26 cellular contexts compared by ENCODE assay signal in the genomic region with DNA sequence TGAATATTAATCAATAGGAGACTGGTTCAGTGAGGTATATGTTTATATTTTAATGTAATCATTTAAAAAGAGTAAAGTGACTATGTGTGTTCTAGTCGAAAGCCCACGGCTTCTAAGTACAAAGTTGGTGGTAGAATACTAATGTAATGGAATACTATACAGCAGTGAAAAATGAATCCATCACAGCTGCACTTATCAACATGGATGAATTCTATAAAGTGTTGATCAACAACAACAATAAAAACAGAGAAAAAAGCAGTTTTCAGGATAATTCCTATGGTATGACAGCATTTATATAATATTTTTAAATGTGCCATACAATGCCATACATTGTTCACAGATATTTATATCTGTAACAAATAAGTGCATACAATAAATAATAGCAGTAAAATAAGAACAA.
"Had no signal": no experiment of that assay in that cellular context is flagged by ENCODE, and none has a peak within 500 bp of the region (broad histone marks: within the 10 kb centered on the region; RNA-seq: fewer than 3 reads in every experiment).

No MANE protein-coding gene starts in this region.

- H3K27me3 ChIP-seq: testis, thyroid gland, tibial nerve, upper lobe of left lung, uterus, vagina had no signal

- H3K4me1 ChIP-seq: stomach, suprapubic skin, testis, thyroid gland, tibial artery, tibial nerve, transverse colon, upper lobe of left lung, upper lobe of right lung, uterus, vagina had no signal

- H3K27ac ChIP-seq: stomach, suprapubic skin, testis, thoracic aorta, thyroid gland, tibial artery, tibial nerve, transverse colon, upper lobe of left lung, upper lobe of right lung, uterus, vagina had no signal

- H3K9me3 ChIP-seq: stomach, suprapubic skin, testis, thoracic aorta, thyroid gland, tibial artery, tibial nerve, transverse colon, upper lobe of left lung, upper lobe of right lung, uterus, vagina had no signal

- DNase-seq: stimulated activated CD4-positive, alpha-beta T cell treated with anti-CD3 and anti-CD28 coated beads, Interleukin-2, amount 100 ng/mL, for 48 hours; stimulated activated CD4-positive, alpha-beta T cell treated with anti-CD3 and anti-CD28 coated beads, Interleukin-4, amount 100 ng/mL, for 1 hour; stimulated activated CD4-positive, alpha-beta T cell treated with anti-CD3 and anti-CD28 coated beads, Interleukin-4, amount 100 ng/mL, for 24 hours; stimulated activated CD4-positive, alpha-beta T cell treated with anti-CD3 and anti-CD28 coated beads, Interleukin-4, amount 100 ng/mL, for 4 hours; stimulated activated CD8-positive, alpha-beta memory T cell treated with anti-CD3 and anti-CD28 coated beads, Interleukin-4, amount 100 ng/mL, for 48 hours; stimulated activated naive B cell treated with anti-CD40 and anti-IgM and Interleukin-4, amounts not matched to agents 10 μg/mL and 1 μg/mL and 100 μg/mL, for 72 hours; stimulated activated naive CD4-positive, alpha-beta T cell; stimulated activated naive CD4-positive, alpha-beta T cell treated with Interleukin-2 at 50 U/mL for 16 hours; stimulated activated naive CD8-positive, alpha-beta T cell treated with anti-CD3 and anti-CD28 coated beads, Interleukin-15, amount 100 ng/mL, for 72 hours; stimulated activated naive CD8-positive, alpha-beta T cell treated with anti-CD3 and anti-CD28 coated beads, Interleukin-15, Interleukin-2, amounts not matched to agents 100 U/mL and 50 U/mL, for 24 hours; stomach; substantia nigra; testis; thyroid gland; tibial artery; transverse colon; trophoblast cell; upper lobe of left lung; upper lobe of right lung; uterus had no signal

- ATAC-seq: stimulated activated effector memory CD8-positive, alpha-beta T cell treated with anti-CD3 and anti-CD28 coated beads, Interleukin-12 subunit alpha, Interleukin-12 subunit beta, amount 100 ng/mL, for 72 hours; stimulated activated memory B cell treated with anti-CD40 and anti-IgM and Interleukin-4, amounts not matched to agents 10 μg/mL and 1 μg/mL and 100 μg/mL, for 72 hours; stimulated activated naive B cell treated with anti-CD40 and anti-IgM and Interleukin-4, amounts not matched to agents 10 μg/mL and 1 μg/mL and 100 μg/mL, for 72 hours; stimulated activated naive CD8-positive, alpha-beta T cell treated with anti-CD3 and anti-CD28 coated beads, Interleukin-15, amount 100 ng/mL, for 72 hours; stimulated activated naive CD8-positive, alpha-beta T cell treated with anti-CD3 and anti-CD28 coated beads, Interleukin-15, Interleukin-2, amounts not matched to agents 100 U/mL and 50 U/mL, for 24 hours; upper lobe of right lung had no signal

- H3K36me3 ChIP-seq: stomach, suprapubic skin, thoracic aorta, thyroid gland, tibial artery, tibial nerve, transverse colon, upper lobe of left lung, upper lobe of right lung, uterus, vagina had no signal

- H3K4me3 ChIP-seq: stomach, suprapubic skin, testis, thoracic aorta, thyroid gland, tibial artery, tibial nerve, transverse colon, upper lobe of left lung, upper lobe of right lung, uterus, vagina had no signal
